In genomic region chr3:145133281-145133680, GRCh38 we compare ENCODE assay signal across 32 cellular contexts.
"Had no signal": no experiment of that assay in that cellular context is flagged by ENCODE, and none has a peak within 500 bp of the region (broad histone marks: within the 10 kb centered on the region; RNA-seq: fewer than 3 reads in every experiment).

No MANE protein-coding gene starts in this region.

- H3K36me3 Mint-ChIP-seq: activated naive CD4-positive, alpha-beta T cell treated with anti-CD3 and anti-CD28 coated beads, Interleukin-2, amount 10 ng/mL, durations not matched to agents 7 days and 5 days; activated naive CD4-positive, alpha-beta T cell treated with anti-CD3 and anti-CD28 coated beads, Interleukin-2, amount 50 U/mL, for 72 hours; activated naive CD8-positive, alpha-beta T cell treated with anti-CD3 and anti-CD28 coated beads, Interleukin-2, amount 10 ng/mL, durations not matched to agents 7 days and 5 days; brain; WTC11 had no signal

- H3K4me3 Mint-ChIP-seq: activated CD4-positive, alpha-beta memory T cell treated with anti-CD3 and anti-CD28 coated beads, Interleukin-2, amount 10 ng/mL, durations not matched to agents 7 days and 5 days; activated CD4-positive, alpha-beta T cell treated with anti-CD3 and anti-CD28 coated beads, Interleukin-2, amount 10 ng/mL, durations not matched to agents 7 days and 5 days; activated naive CD4-positive, alpha-beta T cell treated with anti-CD3 and anti-CD28 coated beads, Interleukin-2, amount 10 ng/mL, durations not matched to agents 7 days and 5 days; activated naive CD8-positive, alpha-beta T cell treated with anti-CD3 and anti-CD28 coated beads, Interleukin-2, amount 10 ng/mL, durations not matched to agents 7 days and 5 days; activated T-cell treated with anti-CD3 and anti-CD28 coated beads, Interleukin-2, amount 50 U/mL, for 24 hours; activated T-cell treated with anti-CD3 and anti-CD28 coated beads, Interleukin-2, amount 50 U/mL, for 72 hours; brain; central memory CD8-positive, alpha-beta T cell; dendritic cell treated with granulocyte-macrophage colony-stimulating factor and Interleukin-4, amounts not matched to agents 40 ng/mL and 50 ng/mL, for 4 days; endodermal cell; WTC11 had no signal

- H3K9me3 ChIP-seq: ascending aorta, breast epithelium, esophagus muscularis mucosa, gastrocnemius medialis, heart right ventricle had no signal

- H3K4me1 Mint-ChIP-seq: activated CD4-positive, alpha-beta memory T cell treated with anti-CD3 and anti-CD28 coated beads, Interleukin-2, amount 10 ng/mL, durations not matched to agents 7 days and 5 days; activated CD4-positive, alpha-beta T cell treated with anti-CD3 and anti-CD28 coated beads, Interleukin-2, amount 10 ng/mL, durations not matched to agents 7 days and 5 days; activated naive CD4-positive, alpha-beta T cell treated with anti-CD3 and anti-CD28 coated beads, Interleukin-2, amount 10 ng/mL, durations not matched to agents 7 days and 5 days; activated naive CD8-positive, alpha-beta T cell treated with anti-CD3 and anti-CD28 coated beads, Interleukin-2, amount 10 ng/mL, durations not matched to agents 7 days and 5 days; central memory CD8-positive, alpha-beta T cell had no signal

- H3K27ac Mint-ChIP-seq: activated CD4-positive, alpha-beta memory T cell treated with anti-CD3 and anti-CD28 coated beads, Interleukin-2, amount 10 ng/mL, durations not matched to agents 7 days and 5 days; activated CD4-positive, alpha-beta T cell treated with anti-CD3 and anti-CD28 coated beads, Interleukin-2, amount 10 ng/mL, durations not matched to agents 7 days and 5 days; activated naive CD4-positive, alpha-beta T cell treated with anti-CD3 and anti-CD28 coated beads, Interleukin-2, amount 10 ng/mL, durations not matched to agents 7 days and 5 days; activated naive CD4-positive, alpha-beta T cell treated with anti-CD3 and anti-CD28 coated beads, Interleukin-2, amount 50 U/mL, for 72 hours; activated naive CD8-positive, alpha-beta T cell treated with anti-CD3 and anti-CD28 coated beads, Interleukin-2, amount 10 ng/mL, durations not matched to agents 7 days and 5 days; activated T-cell treated with anti-CD3 and anti-CD28 coated beads, Interleukin-2, amount 50 U/mL, for 24 hours; activated T-cell treated with anti-CD3 and anti-CD28 coated beads, Interleukin-2, amount 50 U/mL, for 72 hours; brain; dendritic cell treated with granulocyte-macrophage colony-stimulating factor and Interleukin-4, amounts not matched to agents 40 ng/mL and 50 ng/mL, for 4 days; endodermal cell; WTC11 had no signal

- H3K4me1 ChIP-seq: ascending aorta, breast epithelium, esophagus muscularis mucosa, foreskin keratinocyte, gastrocnemius medialis, heart right ventricle had no signal

- H3K27me3 Mint-ChIP-seq: activated CD4-positive, alpha-beta memory T cell treated with anti-CD3 and anti-CD28 coated beads, Interleukin-2, amount 10 ng/mL, durations not matched to agents 7 days and 5 days; activated CD4-positive, alpha-beta T cell treated with anti-CD3 and anti-CD28 coated beads, Interleukin-2, amount 10 ng/mL, durations not matched to agents 7 days and 5 days; activated naive CD4-positive, alpha-beta T cell treated with anti-CD3 and anti-CD28 coated beads, Interleukin-2, amount 10 ng/mL, durations not matched to agents 7 days and 5 days; activated naive CD8-positive, alpha-beta T cell treated with anti-CD3 and anti-CD28 coated beads, Interleukin-2, amount 10 ng/mL, durations not matched to agents 7 days and 5 days; activated T-cell treated with anti-CD3 and anti-CD28 coated beads, Interleukin-2, amount 50 U/mL, for 24 hours; central memory CD8-positive, alpha-beta T cell; dendritic cell treated with granulocyte-macrophage colony-stimulating factor and Interleukin-4, amounts not matched to agents 40 ng/mL and 50 ng/mL, for 4 days had no signal

- ATAC-seq: activated naive CD4-positive, alpha-beta T cell treated with anti-CD3 and anti-CD28 coated beads, Interleukin-2, amount 50 U/mL, for 72 hours; activated T-cell treated with anti-CD3 and anti-CD28 coated beads, Interleukin-2, amount 50 U/mL, for 72 hours; foreskin keratinocyte; gastrocnemius medialis; heart right ventricle; WTC11 had no signal

- H3K9me3 Mint-ChIP-seq: activated CD4-positive, alpha-beta memory T cell treated with anti-CD3 and anti-CD28 coated beads, Interleukin-2, amount 10 ng/mL, durations not matched to agents 7 days and 5 days; activated CD4-positive, alpha-beta T cell treated with anti-CD3 and anti-CD28 coated beads, Interleukin-2, amount 10 ng/mL, durations not matched to agents 7 days and 5 days; activated naive CD4-positive, alpha-beta T cell treated with anti-CD3 and anti-CD28 coated beads, Interleukin-2, amount 10 ng/mL, durations not matched to agents 7 days and 5 days; activated naive CD8-positive, alpha-beta T cell treated with anti-CD3 and anti-CD28 coated beads, Interleukin-2, amount 10 ng/mL, durations not matched to agents 7 days and 5 days; activated T-cell treated with anti-CD3 and anti-CD28 coated beads, Interleukin-2, amount 50 U/mL, for 24 hours; brain; dendritic cell treated with granulocyte-macrophage colony-stimulating factor and Interleukin-4, amounts not matched to agents 40 ng/mL and 50 ng/mL, for 4 days; endodermal cell; WTC11 had no signal

- H3K36me3 ChIP-seq: ascending aorta, breast epithelium, cardiac muscle cell, esophagus muscularis mucosa, gastrocnemius medialis, heart right ventricle had no signal

- H3K27me3 ChIP-seq: ascending aorta, breast epithelium, cardiac muscle cell, dorsolateral prefrontal cortex, esophagus muscularis mucosa, foreskin keratinocyte, gastrocnemius medialis, heart right ventricle had no signal

- H3K4me3 ChIP-seq: ascending aorta, breast epithelium, cardiac muscle cell, coronary artery, dorsolateral prefrontal cortex, esophagus muscularis mucosa, gastrocnemius medialis, heart right ventricle had no signal

- DNase-seq: activated CD4-positive, alpha-beta memory T cell treated with anti-CD3 and anti-CD28 coated beads, Interleukin-2, amount 10 ng/mL, durations not matched to agents 7 days and 5 days; activated CD4-positive, alpha-beta T cell treated with anti-CD3 and anti-CD28 coated beads for 1 hour; activated CD4-positive, alpha-beta T cell treated with anti-CD3 and anti-CD28 coated beads for 4 hours; activated CD4-positive, alpha-beta T cell treated with anti-CD3 and anti-CD28 coated beads, Interleukin-2, amount 10 ng/mL, durations not matched to agents 7 days and 5 days; activated CD4-positive, alpha-beta T cell treated with anti-CD3 and anti-CD28 coated beads, Interleukin-2, amount 50 U/mL, for 4 hours; activated CD8-positive, alpha-beta memory T cell treated with anti-CD3 and anti-CD28 coated beads, Interleukin-2, amount 50 U/mL, for 48 hours; activated gamma-delta T cell; activated naive CD4-positive, alpha-beta T cell; activated naive CD4-positive, alpha-beta T cell treated with anti-CD3 and anti-CD28 coated beads, Interleukin-2, amount 10 ng/mL, durations not matched to agents 7 days and 5 days; activated naive CD8-positive, alpha-beta T cell treated with anti-CD3 and anti-CD28 coated beads, Interleukin-2, amount 10 ng/mL, durations not matched to agents 7 days and 5 days; activated T-cell treated with anti-CD3 and anti-CD28 coated beads for 4 hours; activated T-cell treated with anti-CD3 and anti-CD28 coated beads, Interleukin-2, amount 50 U/mL, for 24 hours; activated T-cell treated with anti-CD3 and anti-CD28 coated beads, Interleukin-2, amount 50 U/mL, for 72 hours; dorsolateral prefrontal cortex; effector memory CD4-positive, alpha-beta T cell; endodermal cell; erythroblast; foreskin keratinocyte; gastrocnemius medialis; glutamatergic neuron; heart right ventricle; T-helper 2 cell had no signal

- H3K27ac ChIP-seq: ascending aorta, breast epithelium, cardiac muscle cell, coronary artery, dorsolateral prefrontal cortex, esophagus muscularis mucosa, foreskin keratinocyte, gastrocnemius medialis, heart right ventricle had no signal
